ENCODE assay signal across 8 cellular contexts in the genomic region with DNA sequence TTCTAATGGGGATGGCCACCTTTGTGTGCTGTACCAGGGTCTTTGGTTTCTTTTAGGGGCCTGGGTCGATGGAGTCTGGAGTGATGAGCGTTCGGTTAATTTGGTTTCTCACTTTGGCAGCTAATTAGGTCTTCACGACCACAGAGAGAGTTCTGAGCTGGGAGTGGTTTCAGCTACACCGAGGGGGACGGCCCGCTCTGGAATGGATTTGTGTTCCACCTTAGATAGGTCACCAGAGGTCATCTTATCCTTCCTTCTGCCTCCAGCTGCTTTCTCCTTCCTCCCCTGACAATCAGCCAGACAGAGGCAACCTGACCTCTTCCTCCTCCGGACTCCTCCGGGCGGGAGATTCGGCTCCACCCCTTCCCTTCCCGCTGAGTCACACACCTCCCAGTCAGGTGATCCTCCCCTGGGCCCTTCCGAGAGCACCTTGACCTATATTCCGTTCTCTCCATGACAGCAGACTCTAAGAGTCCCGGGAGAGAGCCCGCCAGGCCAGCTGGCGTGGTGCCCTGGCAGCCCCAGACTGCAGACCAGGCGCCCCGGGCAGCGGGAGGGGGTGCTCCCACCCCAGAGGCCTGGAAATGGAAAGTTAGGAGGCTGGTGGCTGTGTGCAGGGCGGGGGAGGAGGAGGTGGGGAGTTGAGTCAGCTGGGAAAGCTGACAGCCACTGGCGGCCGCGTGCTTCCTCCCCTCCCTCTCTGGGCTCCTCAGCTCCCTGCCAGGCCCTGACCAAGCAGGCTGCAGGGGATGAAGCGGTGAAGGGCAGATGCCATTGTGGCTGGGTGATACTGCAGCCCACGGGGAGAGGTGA. TPM values are rescaled to one million over a fixed set of nuclear protein-coding genes. Genes with fewer than 3 reads are reported as not detected.
DNase-seq lines count a peak whose midpoint lies in the region; ATAC-seq and TF ChIP-seq lines count a peak whose summit lies in the region.

No MANE protein-coding gene starts in this region.

- ATAC-seq in GM18868 (IDR thresholded peaks at IDR 0.05; ENCODE audit: unreplicated experiment) (peak; percentile 33), HG03103 (IDR thresholded peaks at IDR 0.05; ENCODE audit: low read depth, unreplicated experiment) (peak; percentile 45)

- TF ChIP-seq CTCF in choroid plexus epithelial cell (conservative IDR thresholded peaks at IDR 0.05; ENCODE audit: low read depth, low read length) (no peak), kidney epithelial cell (IDR thresholded peaks at IDR 0.05; ENCODE audit: insufficient read depth, low read length, poor library complexity, severe bottlenecking) (no peak)

- peak overlapping the region; percentile 54 for H3K4me3 ChIP-seq in choroid plexus epithelial cell (ENCODE audit: low read depth, low read length)
- H3K4me3 ChIP-seq in kidney epithelial cell (ENCODE audit: low read depth, low read length) = peak overlapping the region; percentile 22

- DNase-seq in A172 (ENCODE audit: low spot score) (peak; percentile 96), NCI-H2196 (lab: John Stamatoyannopoulos, UW; ENCODE audit: unreplicated experiment) (peak; percentile 90), choroid plexus epithelial cell (ENCODE audit: low read depth) (peak; percentile 93), kidney epithelial cell (ENCODE audit: low read depth) (peak; percentile 81)
- DNase-seq in activated CD4-positive, CD25-positive, alpha-beta regulatory T cell treated with anti-CD3 and anti-CD28 coated beads, Interleukin-2, amount 50 U/mL, for 72 hours = peak; percentile 56
- DNase-seq in stimulated activated CD4-positive, alpha-beta T cell treated with anti-CD3 and anti-CD28 coated beads, Interleukin-15, amount 100 ng/mL, for 1 hour (ENCODE audit: low read depth in 1 of 2, low spot score in 1 of 2) = peak; percentile 17 to 21

- H3K27me3 ChIP-seq in kidney epithelial cell (ENCODE audit: control insufficient read depth, insufficient read depth, low read length) = no peaks in the 10 kb centered on the region

- H3K36me3 ChIP-seq in kidney epithelial cell (ENCODE audit: control insufficient read depth, insufficient read depth, low read length) = no peaks in the 10 kb centered on the region

RNA-seq across cellular contexts. Expression of gene CHD9, which starts 44.7 kb away (rescaled TPM):
- 28.8 and 35.5 TPM in 2 replicates for total RNA-seq in A172 (2014; rRNA removed; shearing (Covaris generic))
- total RNA-seq in kidney epithelial cell = 26.2 and 34.1 TPM in 2 replicates

RNA-seq across cellular contexts. Expression of gene CHD9NB, which starts 46.8 kb away (rescaled TPM):
- total RNA-seq in A172 (2014; rRNA removed; shearing (Covaris generic)) = 1.0 and 1.6 TPM in 2 replicates
- 0.62 and 1.0 TPM in 2 replicates for total RNA-seq in kidney epithelial cell

Comparison
In these comparisons a context has a peak if more than half of its experiments do, and no peak if none do; other contexts are left out.
1. Peak in every context shown above with its lines: DNase-seq, ATAC-seq and H3K4me3 ChIP-seq.
2. DNase-seq: peak in every context shown above with its lines; median percentile 96 in A172; 93 in choroid plexus epithelial cell; 90 in NCI-H2196; 81 in kidney epithelial cell; 56 in activated CD4-positive, CD25-positive, alpha-beta regulatory T cell treated with anti-CD3 and anti-CD28 coated beads, Interleukin-2, amount 50 U/mL, for 72 hours; 19 in stimulated activated CD4-positive, alpha-beta T cell treated with anti-CD3 and anti-CD28 coated beads, Interleukin-15, amount 100 ng/mL, for 1 hour.